10 cellular contexts compared by ENCODE assay signal in genomic region chr22:26837784-26838520, GRCh38.
"Had no signal": no experiment of that assay in that cellular context is flagged by ENCODE, and none has a peak within 500 bp of the region (broad histone marks: within the 10 kb centered on the region; RNA-seq: fewer than 3 reads in every experiment).

No MANE protein-coding gene starts in this region.

- H3K27ac ChIP-seq: tibial artery had no signal

- H3K9me3 Mint-ChIP-seq: activated T-cell treated with anti-CD3 and anti-CD28 coated beads, Interleukin-2, amount 50 U/mL, for 4 hours; stimulated activated memory B cell treated with anti-CD40 and anti-IgM and Interleukin-4, amounts not matched to agents 10 μg/mL and 1 μg/mL and 100 μg/mL, for 72 hours; T-helper 2 cell treated with Interferon-gamma antibody and Interleukin-4, amounts not matched to agents 5 μg/mL and 100 μg/mL, for 36 hours had no signal

- H3K4me3 Mint-ChIP-seq: activated CD8-positive, alpha-beta memory T cell treated with anti-CD3 and anti-CD28 coated beads, Interleukin-2, amount 10 ng/mL, durations not matched to agents 7 days and 5 days; activated naive CD8-positive, alpha-beta T cell; activated T-cell treated with anti-CD3 and anti-CD28 coated beads, Interleukin-2, amount 50 U/mL, for 4 hours; naive B cell; stimulated activated memory B cell treated with anti-CD40 and anti-IgM and Interleukin-4, amounts not matched to agents 10 μg/mL and 1 μg/mL and 100 μg/mL, for 72 hours; T-helper 2 cell treated with Interferon-gamma antibody and Interleukin-4, amounts not matched to agents 5 μg/mL and 100 μg/mL, for 36 hours had no signal

- H3K9me3 ChIP-seq: tibial artery had no signal

- H3K27me3 Mint-ChIP-seq: activated CD8-positive, alpha-beta memory T cell treated with anti-CD3 and anti-CD28 coated beads, Interleukin-2, amount 10 ng/mL, durations not matched to agents 7 days and 5 days; activated naive CD8-positive, alpha-beta T cell; naive B cell; stimulated activated memory B cell treated with anti-CD40 and anti-IgM and Interleukin-4, amounts not matched to agents 10 μg/mL and 1 μg/mL and 100 μg/mL, for 72 hours had no signal

- H3K36me3 Mint-ChIP-seq: activated CD8-positive, alpha-beta memory T cell treated with anti-CD3 and anti-CD28 coated beads, Interleukin-2, amount 10 ng/mL, durations not matched to agents 7 days and 5 days had no signal

- H3K4me3 ChIP-seq: smooth muscle cell, tibial artery had no signal

- H3K27me3 ChIP-seq: tibial artery had no signal

- H3K4me1 Mint-ChIP-seq: activated CD8-positive, alpha-beta memory T cell treated with anti-CD3 and anti-CD28 coated beads, Interleukin-2, amount 10 ng/mL, durations not matched to agents 7 days and 5 days; naive B cell; stimulated activated memory B cell treated with anti-CD40 and anti-IgM and Interleukin-4, amounts not matched to agents 10 μg/mL and 1 μg/mL and 100 μg/mL, for 72 hours had no signal

- H3K36me3 ChIP-seq: tibial artery had no signal

- ATAC-seq: activated CD8-positive, alpha-beta memory T cell treated with anti-CD3 and anti-CD28 coated beads, Interleukin-2, amount 10 ng/mL, durations not matched to agents 7 days and 5 days; activated T-cell treated with anti-CD3 and anti-CD28 coated beads, Interleukin-2, amount 50 U/mL, for 4 hours; stimulated activated memory B cell treated with anti-CD40 and anti-IgM and Interleukin-4, amounts not matched to agents 10 μg/mL and 1 μg/mL and 100 μg/mL, for 72 hours had no signal

- H3K4me2 ChIP-seq: smooth muscle cell had no signal

- DNase-seq: activated CD8-positive, alpha-beta memory T cell treated with anti-CD3 and anti-CD28 coated beads, Interleukin-2, amount 10 ng/mL, durations not matched to agents 7 days and 5 days; activated effector memory CD4-positive, alpha-beta T cell treated with anti-CD3 and anti-CD28 coated beads, Interleukin-2, amount 50 U/mL, for 16 hours; activated T-cell treated with anti-CD3 and anti-CD28 coated beads, Interleukin-2, amount 50 U/mL, for 4 hours; amygdala; naive B cell; tibial artery had no signal

- H3K27ac Mint-ChIP-seq: activated CD8-positive, alpha-beta memory T cell treated with anti-CD3 and anti-CD28 coated beads, Interleukin-2, amount 10 ng/mL, durations not matched to agents 7 days and 5 days; activated naive CD8-positive, alpha-beta T cell; naive B cell; stimulated activated memory B cell treated with anti-CD40 and anti-IgM and Interleukin-4, amounts not matched to agents 10 μg/mL and 1 μg/mL and 100 μg/mL, for 72 hours; T-helper 2 cell treated with Interferon-gamma antibody and Interleukin-4, amounts not matched to agents 5 μg/mL and 100 μg/mL, for 36 hours had no signal
